7 cellular contexts compared by ENCODE assay signal in the genomic region with DNA sequence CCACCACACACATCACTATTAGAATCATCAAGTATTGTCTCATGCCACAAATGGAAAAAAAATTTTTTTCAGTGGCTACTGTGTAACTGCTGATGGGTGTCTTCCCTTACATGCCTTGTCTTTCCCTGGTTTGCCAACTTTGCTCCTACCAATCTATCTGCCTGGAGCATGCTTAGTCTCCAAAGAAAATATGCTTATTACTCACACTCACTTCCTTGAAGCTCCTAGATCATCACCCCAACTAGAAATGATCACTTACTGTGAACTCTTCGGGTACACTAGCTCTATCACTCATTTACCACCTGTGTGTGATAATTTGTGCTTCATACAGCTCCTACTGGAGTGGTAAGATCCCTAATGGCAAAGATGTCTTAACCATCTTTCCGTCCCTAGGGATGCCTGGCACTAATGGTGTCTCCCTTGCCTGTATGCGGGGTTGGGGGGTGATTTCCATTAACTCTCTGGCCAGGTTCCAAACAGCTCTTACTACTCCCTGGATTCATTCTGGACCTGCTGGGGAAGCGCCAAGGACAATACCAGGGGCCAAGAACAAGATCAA. TPM values are rescaled to one million over a fixed set of nuclear protein-coding genes. Genes with fewer than 3 reads are reported as not detected.
DNase-seq lines count a peak whose midpoint lies in the region; ATAC-seq, FAIRE-seq and TF ChIP-seq lines count a peak whose summit lies in the region.

No MANE protein-coding gene starts in this region.

- no peak for FAIRE-seq in frontal cortex (lab: Jason Lieb, UNC)

- ATAC-seq in GM18498 (IDR thresholded peaks at IDR 0.05; ENCODE audit: unreplicated experiment) (peak; percentile 3), HG02623 (IDR thresholded peaks at IDR 0.05; ENCODE audit: unreplicated experiment) (no peak)

- H3K4me3 ChIP-seq in HUES6 (ENCODE audit: low read depth, low read length) (peak overlapping the region; percentile 78), adipocyte (ENCODE audit: low read length) (peak overlapping the region; percentile 97), kidney epithelial cell (ENCODE audit: low read depth, low read length) (peak overlapping the region; percentile 64)

- H3K9me3 ChIP-seq in HUES6 (ENCODE audit: control insufficient read depth, insufficient read depth, low read depth, low read length): no peaks in the 10 kb centered on the region
- no peaks in the 10 kb centered on the region for H3K9me3 ChIP-seq in adipocyte (ENCODE audit: control insufficient read depth, low read length)

- no peaks in the 10 kb centered on the region for H3K27me3 ChIP-seq in HUES6 (ENCODE audit: control insufficient read depth, insufficient read depth, low read length)
- no peaks in the 10 kb centered on the region for H3K27me3 ChIP-seq in adipocyte (replicated peaks; ENCODE audit: control insufficient read depth, insufficient read depth, low read length)
- H3K27me3 ChIP-seq in kidney epithelial cell (ENCODE audit: control insufficient read depth, insufficient read depth, low read length): no peaks in the 10 kb centered on the region

- H3K9ac ChIP-seq in HUES6 (ENCODE audit: low read length): peak overlapping the region; percentile 73
- H3K9ac ChIP-seq in adipocyte (ENCODE audit: low read length): peak overlapping the region; percentile 95

- peaks cover 5% of the 10 kb centered on the region; the same call in 1 of the 2 replicates for H3K4me1 ChIP-seq in HUES6 (ENCODE audit: control insufficient read depth, insufficient read depth, low read length)
- peaks cover 16% of the 10 kb centered on the region for H3K4me1 ChIP-seq in adipocyte (ENCODE audit: control insufficient read depth, insufficient read depth, low read length)

- H3K27ac ChIP-seq in HUES6 (ENCODE audit: low read depth, low read length) (no peak overlapping the region; the same call in 1 of the 2 replicates), substantia nigra (ENCODE audit: low read depth, low read length, poor library complexity, severe bottlenecking) (peak overlapping the region; percentile 66)

- DNase-seq in adipocyte (ENCODE audit: low read depth): peak; percentile 41
- no peak for DNase-seq in kidney epithelial cell (ENCODE audit: low read depth)
- no peak for DNase-seq in substantia nigra (lab: John Stamatoyannopoulos, UW)
- DNase-seq in frontal cortex (ENCODE audit: low spot score in 2 of 2): no peak

- TF ChIP-seq CTCF in kidney epithelial cell (IDR thresholded peaks at IDR 0.05; ENCODE audit: insufficient read depth, low read length, poor library complexity, severe bottlenecking): no peak

- H3K36me3 ChIP-seq in HUES6 (ENCODE audit: control insufficient read depth, insufficient read depth, low read length) (peaks cover 7% of the 10 kb centered on the region), adipocyte (ENCODE audit: control insufficient read depth, insufficient read depth, low read length, severe bottlenecking) (peaks cover 4% of the 10 kb centered on the region), kidney epithelial cell (ENCODE audit: control insufficient read depth, insufficient read depth, low read length) (peaks cover 1% of the 10 kb centered on the region)

RNA-seq across cellular contexts. Expression of gene VPS33B, which starts 0.8 kb away (rescaled TPM):
- total RNA-seq in kidney epithelial cell (15.5 and 19.7 TPM in 2 replicates), frontal cortex (15.5 TPM)

RNA-seq across cellular contexts. Expression of gene PRC1, which starts 27.3 kb away (rescaled TPM):
- total RNA-seq in kidney epithelial cell (17.0 and 30.0 TPM in 2 replicates), frontal cortex (13.5 TPM)
